In the genomic region with DNA sequence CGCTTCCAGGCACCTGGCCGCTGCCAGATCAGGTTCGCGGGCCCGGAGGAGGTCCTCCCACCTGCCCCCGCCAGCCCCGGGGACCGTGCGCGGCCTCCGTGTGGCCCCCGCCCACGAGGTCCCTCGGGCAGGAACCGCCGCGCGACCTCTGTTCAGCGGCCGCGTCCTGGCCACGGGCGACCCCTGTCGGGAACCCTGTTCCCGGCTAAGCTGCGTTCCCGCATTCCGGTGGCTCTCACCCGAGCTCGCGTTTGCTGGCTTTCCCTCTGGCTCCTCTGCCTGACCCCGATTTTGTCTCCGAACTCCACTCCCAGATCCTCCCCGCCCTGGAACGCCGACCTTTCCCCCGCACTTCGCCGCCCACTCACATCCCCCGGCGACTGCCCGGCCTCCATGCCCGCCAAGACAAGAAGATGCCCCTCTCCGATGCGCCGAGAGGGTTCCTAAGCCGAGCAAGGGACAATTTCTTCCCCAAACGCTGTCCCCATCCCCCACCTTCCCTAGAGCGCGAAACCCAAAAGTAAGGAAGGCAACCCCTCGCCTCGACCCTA, we compare ENCODE assay signal across 8 cellular contexts. TPM values are rescaled to one million over a fixed set of nuclear protein-coding genes. Genes with fewer than 3 reads are reported as not detected.
DNase-seq lines count a peak whose midpoint lies in the region; ATAC-seq, FAIRE-seq and TF ChIP-seq lines count a peak whose summit lies in the region.

No MANE protein-coding gene starts in this region.

- H3K27ac ChIP-seq in small intestine (ENCODE audit: low read depth in 1 of 2, low read length in 1 of 2) = peak overlapping the region in 1 of 2 donors; percentile 81

- peak; percentile 76 to 82 for TF ChIP-seq CTCF in brain (conservative IDR thresholded peaks at IDR 0.05)

- H3K4me3 ChIP-seq in small intestine (ENCODE audit: low read depth in 1 of 2, low read length in 2 of 2) = peak overlapping the region; percentile 33 to 40

- H3K9me3 ChIP-seq in small intestine (ENCODE audit: control insufficient read depth, low read depth) = no peaks in the 10 kb centered on the region

- DNase-seq in Caki2 (ENCODE audit: low read depth) (peak; percentile 39), immature natural killer cell (peak; percentile 44 to 54 (median 49)), small intestine (no peak), NCI-H345 (lab: John Stamatoyannopoulos, UW) (no peak), COLO668 (lab: John Stamatoyannopoulos, UW; ENCODE audit: unreplicated experiment) (no peak)

- 1 to 12% (median 5%) methylated on average over 44 to 52 of the region's 52 CpGs for WGBS in small intestine, 3 donors

- H3K4me1 Mint-ChIP-seq in brain (peaks cover 33% of the 10 kb centered on the region), immature natural killer cell (peaks cover 64 to 85% of the 10 kb centered on the region in 2 donors)

- no peaks in the 10 kb centered on the region for H3K36me3 ChIP-seq in small intestine (ENCODE audit: control insufficient read depth in 2 of 2, insufficient read depth in 2 of 2, low read length in 2 of 2)

- H3K27ac Mint-ChIP-seq in brain (peak overlapping the region; percentile 88 to 95 (median 90)), immature natural killer cell (peak overlapping the region; percentile 52 to 90 (median 78))

- H3K36me3 Mint-ChIP-seq in brain (peaks cover 6% of the 10 kb centered on the region), immature natural killer cell (peaks cover 0 to 4% (median 0%) of the 10 kb centered on the region in 3 donors)

- ATAC-seq in HG02588 (IDR thresholded peaks at IDR 0.05; ENCODE audit: unreplicated experiment) = peak; percentile 33
- ATAC-seq in SK-N-SH treated with all-trans-retinoic acid at 6 μM for 48 hours = peak; percentile 50

- peaks cover 0 to 5% (median 0%) of the 10 kb centered on the region in 5 experiments for H3K9me3 Mint-ChIP-seq in brain
- H3K9me3 Mint-ChIP-seq in immature natural killer cell = no peaks in the 10 kb centered on the region

- H3K4me1 ChIP-seq in small intestine (ENCODE audit: control insufficient read depth in 2 of 2, insufficient read depth in 1 of 2, low read depth in 1 of 2, low read length in 1 of 2) = peaks cover 0 to 6% of the 10 kb centered on the region in 2 donors

- in situ Hi-C loops in Caki2 (cut with HindIII; ENCODE audit: low pct_unique_long_range_greater_than_20kb, low sequenced_read_pairs) = no loop called here

- FAIRE-seq in small intestine (lab: Jason Lieb, UNC) = no peak

- H3K27me3 Mint-ChIP-seq in brain (peaks cover 86% of the 10 kb centered on the region), immature natural killer cell (ENCODE audit: low read depth in 3 of 3) (peaks cover 19 to 31% (median 30%) of the 10 kb centered on the region in 3 donors)

- H3K4me3 Mint-ChIP-seq in brain (peak overlapping the region; percentile 94 to 97 (median 96)), immature natural killer cell (peak overlapping the region; percentile 91 to 99 (median 97))

- H3K27me3 ChIP-seq in small intestine (ENCODE audit: control insufficient read depth in 2 of 2, insufficient read depth in 2 of 2, low read length in 2 of 2) = peaks cover 2 to 7% of the 10 kb centered on the region in 2 donors

TF ChIP-seq in SK-N-SH treated with all-trans-retinoic acid at 6 μM for 48 hours, 23 proteins besides CTCF, POLR2A, EP300 and RAD21:
- no peak for TF ChIP-seq ZFP3 (CRISPR knock-in tag; IDR thresholded peaks at IDR 0.05)
- TF ChIP-seq ZNF70 (CRISPR knock-in tag; IDR thresholded peaks at IDR 0.05) = no peak
- no peak for TF ChIP-seq ZNF8 (CRISPR knock-in tag; IDR thresholded peaks at IDR 0.05)
- TF ChIP-seq, protein P1, sequence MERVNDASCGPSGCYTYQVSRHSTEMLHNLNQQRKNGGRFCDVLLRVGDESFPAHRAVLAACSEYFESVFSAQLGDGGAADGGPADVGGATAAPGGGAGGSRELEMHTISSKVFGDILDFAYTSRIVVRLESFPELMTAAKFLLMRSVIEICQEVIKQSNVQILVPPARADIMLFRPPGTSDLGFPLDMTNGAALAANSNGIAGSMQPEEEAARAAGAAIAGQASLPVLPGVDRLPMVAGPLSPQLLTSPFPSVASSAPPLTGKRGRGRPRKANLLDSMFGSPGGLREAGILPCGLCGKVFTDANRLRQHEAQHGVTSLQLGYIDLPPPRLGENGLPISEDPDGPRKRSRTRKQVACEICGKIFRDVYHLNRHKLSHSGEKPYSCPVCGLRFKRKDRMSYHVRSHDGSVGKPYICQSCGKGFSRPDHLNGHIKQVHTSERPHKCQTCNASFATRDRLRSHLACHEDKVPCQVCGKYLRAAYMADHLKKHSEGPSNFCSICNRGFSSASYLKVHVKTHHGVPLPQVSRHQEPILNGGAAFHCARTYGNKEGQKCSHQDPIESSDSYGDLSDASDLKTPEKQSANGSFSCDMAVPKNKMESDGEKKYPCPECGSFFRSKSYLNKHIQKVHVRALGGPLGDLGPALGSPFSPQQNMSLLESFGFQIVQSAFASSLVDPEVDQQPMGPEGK (CRISPR knock-in tag; IDR thresholded peaks at IDR 0.05; ENCODE audit: borderline replicate concordance) = no peak
- TF ChIP-seq, protein P2, sequence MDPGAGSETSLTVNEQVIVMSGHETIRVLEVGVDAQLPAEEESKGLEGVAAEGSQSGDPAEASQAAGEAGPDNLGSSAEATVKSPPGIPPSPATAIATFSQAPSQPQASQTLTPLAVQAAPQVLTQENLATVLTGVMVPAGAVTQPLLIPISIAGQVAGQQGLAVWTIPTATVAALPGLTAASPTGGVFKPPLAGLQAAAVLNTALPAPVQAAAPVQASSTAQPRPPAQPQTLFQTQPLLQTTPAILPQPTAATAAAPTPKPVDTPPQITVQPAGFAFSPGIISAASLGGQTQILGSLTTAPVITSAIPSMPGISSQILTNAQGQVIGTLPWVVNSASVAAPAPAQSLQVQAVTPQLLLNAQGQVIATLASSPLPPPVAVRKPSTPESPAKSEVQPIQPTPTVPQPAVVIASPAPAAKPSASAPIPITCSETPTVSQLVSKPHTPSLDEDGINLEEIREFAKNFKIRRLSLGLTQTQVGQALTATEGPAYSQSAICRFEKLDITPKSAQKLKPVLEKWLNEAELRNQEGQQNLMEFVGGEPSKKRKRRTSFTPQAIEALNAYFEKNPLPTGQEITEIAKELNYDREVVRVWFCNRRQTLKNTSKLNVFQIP (CRISPR knock-in tag; IDR thresholded peaks at IDR 0.05; ENCODE audit: borderline replicate concordance, low read depth) = no peak
- TF ChIP-seq PPARA (CRISPR knock-in tag; IDR thresholded peaks at IDR 0.05; ENCODE audit: borderline replicate concordance) = no peak
- TF ChIP-seq OSR1 (CRISPR knock-in tag; IDR thresholded peaks at IDR 0.05) = no peak
- no peak for TF ChIP-seq ISL1 (CRISPR knock-in tag; IDR thresholded peaks at IDR 0.05)

RNA-seq across cellular contexts. Expression of a gene that starts 2.3 kb away (rescaled TPM):
- total RNA-seq in Caki2 (2014; rRNA removed; shearing (Covaris generic); ENCODE audit: low replicate concordance) = 0.24 and 8.1 TPM in 2 replicates
- 2.3 TPM for polyA plus RNA-seq in brain (ENCODE audit: insufficient read depth, low read depth, low replicate concordance)
- polyA plus RNA-seq in immature natural killer cell = 1 to 10 TPM; 1.5 to 9.8 (median 3.1) TPM
- 1 to 10 TPM in 1 of 3 donors, under 1 TPM in 2; 0.45 to 1.6 (median 0.97) TPM for polyA plus RNA-seq in small intestine

Comparison
In these comparisons a context has a peak if more than half of its experiments do, and no peak if none do; other contexts are left out.
1. DNase-seq: peak in Caki2 (single experiment) and immature natural killer cell (3 of 3); none in small intestine (single experiment), NCI-H345 (single experiment) and COLO668 (single experiment).